1 cellular context compared by ENCODE assay signal in genomic region chr9:105887679-105888078, GRCh38.
TF ChIP-seq lines count a peak whose summit lies in the region.

No MANE protein-coding gene starts in this region.

TF ChIP-seq in GM23338, 12 proteins besides CTCF, POLR2A, EP300 and RAD21 (continued from another document):
- TF ChIP-seq REST (IDR thresholded peaks at IDR 0.05; ENCODE audit: unreplicated experiment): no peak
TF ChIP-seq in GM23338: peak in this region for 0.
